ENCODE assay signal across 21 cellular contexts in the genomic region with DNA sequence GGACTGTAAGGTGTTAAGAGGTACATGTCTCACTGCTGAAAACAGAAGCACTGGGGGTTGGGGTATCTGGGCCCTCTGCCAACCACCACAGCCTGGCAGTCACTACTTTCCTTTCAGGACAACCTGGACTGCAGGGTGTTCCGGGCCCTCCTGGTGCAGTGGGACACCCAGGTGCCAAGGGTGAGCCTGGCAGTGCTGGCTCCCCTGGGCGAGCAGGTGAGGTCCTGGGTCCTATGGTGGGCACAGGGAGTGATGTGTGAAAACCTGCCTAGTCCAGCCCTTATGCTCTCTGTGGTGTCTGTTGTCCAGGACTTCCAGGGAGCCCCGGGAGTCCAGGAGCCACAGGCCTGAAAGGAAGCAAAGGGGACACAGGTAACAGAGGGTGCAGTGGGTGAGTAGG.
"Had no signal": no experiment of that assay in that cellular context is flagged by ENCODE, and none has a peak within 500 bp of the region (broad histone marks: within the 10 kb centered on the region; RNA-seq: fewer than 3 reads in every experiment).

No MANE protein-coding gene starts in this region.

- H3K36me3 ChIP-seq: esophagus squamous epithelium, gastroesophageal sphincter, left ventricle myocardium inferior, prostate gland, sigmoid colon, tibial nerve had no signal

- H3K27ac ChIP-seq: epithelial cell of prostate, esophagus squamous epithelium, gastroesophageal sphincter, left ventricle myocardium inferior, parathyroid adenoma, prostate gland, sigmoid colon, skin epidermis, testis, tibial nerve had no signal

- H3K27me3 ChIP-seq: sigmoid colon, testis, tibial nerve had no signal

- H3K4me3 ChIP-seq: esophagus squamous epithelium, gastroesophageal sphincter, left ventricle myocardium inferior, lung, prostate gland, sigmoid colon, skin epidermis, testis, tibial nerve had no signal

- H3K9me3 ChIP-seq: esophagus squamous epithelium, left ventricle myocardium inferior, prostate gland, sigmoid colon, testis, tibial nerve had no signal

- ATAC-seq: effector memory CD8-positive, alpha-beta T cell; gastroesophageal sphincter; left cardiac atrium had no signal

- DNase-seq: central memory CD4-positive, alpha-beta T cell; effector memory CD8-positive, alpha-beta T cell; esophagus squamous epithelium; foreskin fibroblast; glutamatergic neuron; immature natural killer cell; left cardiac atrium; left ventricle myocardium inferior; mesenchymal stem cell; naive B cell; occipital lobe; sigmoid colon; stimulated activated CD4-positive, alpha-beta T cell treated with anti-CD3 and anti-CD28 coated beads, Interleukin-12 subunit alpha, Interleukin-12 subunit beta, amount 100 ng/mL, for 4 hours; testis had no signal

- H3K4me1 ChIP-seq: esophagus squamous epithelium, gastroesophageal sphincter, left ventricle myocardium inferior, parathyroid adenoma, prostate gland, sigmoid colon, testis, tibial nerve had no signal
